Comparison of ENCODE assay signal across 20 cellular contexts in genomic region chr2:54582987-54583386, GRCh38.
DNase-seq lines count a peak whose midpoint lies in the region; ATAC-seq and TF ChIP-seq lines count a peak whose summit lies in the region.
"Had no signal": no experiment of that assay in that cellular context is flagged by ENCODE, and none has a peak within 500 bp of the region (broad histone marks: within the 10 kb centered on the region; RNA-seq: fewer than 3 reads in every experiment).

No MANE protein-coding gene starts in this region.

- TF ChIP-seq CTCF in DOHH2 (IDR thresholded peaks at IDR 0.05; ENCODE audit: low read depth, low read length, poor library complexity, severe bottlenecking): no peak

- H3K9me3 Mint-ChIP-seq in T-helper 2 cell treated with Interferon-gamma antibody and Interleukin-4, amounts not matched to agents 5 μg/mL and 100 μg/mL, for 36 hours: no peaks in the 10 kb centered on the region
- no peaks in the 10 kb centered on the region for H3K9me3 Mint-ChIP-seq in activated CD8-positive, alpha-beta T cell treated with anti-CD3 and anti-CD28 coated beads, Interleukin-2, amount 10 ng/mL, durations not matched to agents 7 days and 5 days (ENCODE audit: insufficient read depth)
- no peaks in the 10 kb centered on the region for H3K9me3 Mint-ChIP-seq in naive B cell

- no peak overlapping the region for H3K27ac ChIP-seq in DOHH2 (ENCODE audit: low read depth, low read length)
- H3K27ac ChIP-seq: colonic mucosa, epithelial cell of prostate, gastroesophageal sphincter, tibial nerve had no signal

- no peaks in the 10 kb centered on the region for H3K9me3 ChIP-seq in DOHH2 (ENCODE audit: control insufficient read depth, insufficient read depth, low read length)
- H3K9me3 ChIP-seq: A549, colonic mucosa, gastroesophageal sphincter, tibial nerve had no signal

- no peaks in the 10 kb centered on the region for H3K36me3 ChIP-seq in DOHH2 (ENCODE audit: control insufficient read depth, low read length)
- H3K36me3 ChIP-seq: colonic mucosa, gastroesophageal sphincter, tibial nerve had no signal

- no peaks in the 10 kb centered on the region for H3K27me3 Mint-ChIP-seq in T-helper 2 cell treated with Interferon-gamma antibody and Interleukin-4, amounts not matched to agents 5 μg/mL and 100 μg/mL, for 36 hours (ENCODE audit: low read depth)
- H3K27me3 Mint-ChIP-seq in activated CD8-positive, alpha-beta T cell treated with anti-CD3 and anti-CD28 coated beads, Interleukin-2, amount 10 ng/mL, durations not matched to agents 7 days and 5 days (ENCODE audit: low read depth): no peaks in the 10 kb centered on the region
- H3K27me3 Mint-ChIP-seq in naive B cell: no peaks in the 10 kb centered on the region

- no peak for ATAC-seq in activated CD8-positive, alpha-beta T cell treated with anti-CD3 and anti-CD28 coated beads, Interleukin-2, amount 10 ng/mL, durations not matched to agents 7 days and 5 days
- ATAC-seq in naive B cell (ENCODE audit: low read depth in 2 of 2): no peak
- ATAC-seq in HG02852 (IDR thresholded peaks at IDR 0.05; ENCODE audit: unreplicated experiment): no peak
- ATAC-seq: A549, gastroesophageal sphincter, sciatic nerve had no signal

- H3K27me3 ChIP-seq in DOHH2 (ENCODE audit: control insufficient read depth, low read length): peaks cover 12% of the 10 kb centered on the region
- H3K27me3 ChIP-seq: colonic mucosa, gastroesophageal sphincter, tibial nerve had no signal

- H3K4me3 Mint-ChIP-seq in T-helper 2 cell treated with Interferon-gamma antibody and Interleukin-4, amounts not matched to agents 5 μg/mL and 100 μg/mL, for 36 hours: peak overlapping the region; percentile 49
- no peak overlapping the region for H3K4me3 Mint-ChIP-seq in activated CD8-positive, alpha-beta T cell treated with anti-CD3 and anti-CD28 coated beads, Interleukin-2, amount 10 ng/mL, durations not matched to agents 7 days and 5 days
- peak overlapping the region; percentile 29 to 87 (median 70) for H3K4me3 Mint-ChIP-seq in naive B cell

- in situ Hi-C loops in G401 (cut with HindIII; ENCODE audit: low sequenced_read_pairs): no loop called here

- H3K4me1 ChIP-seq in DOHH2 (ENCODE audit: control insufficient read depth, low read length): peaks cover 58% of the 10 kb centered on the region

- DNase-seq in T-helper 2 cell treated with Interferon-gamma antibody and Interleukin-4, amounts not matched to agents 5 μg/mL and 100 μg/mL, for 36 hours (ENCODE audit: low spot score): no peak
- no peak for DNase-seq in T-helper 2 cell
- no peak for DNase-seq in activated CD8-positive, alpha-beta T cell treated with anti-CD3 and anti-CD28 coated beads, Interleukin-2, amount 10 ng/mL, durations not matched to agents 7 days and 5 days
- no peak for DNase-seq in naive B cell
- no peak for DNase-seq in stimulated activated naive CD4-positive, alpha-beta T cell (lab: John Stamatoyannopoulos, UW)
- no peak for DNase-seq in G401 (ENCODE audit: low spot score)
- DNase-seq: activated CD4-positive, CD25-positive, alpha-beta regulatory T cell; activated CD8-positive, alpha-beta memory T cell treated with anti-CD3 and anti-CD28 coated beads, Interleukin-2, amount 50 U/mL, for 4 hours; aorta; colonic mucosa; mammary epithelial cell; NCI-H1930; stimulated activated CD4-positive, alpha-beta T cell treated with anti-CD3 and anti-CD28 coated beads, Interleukin-2, amount 100 ng/mL, for 48 hours had no signal

- no peaks in the 10 kb centered on the region for H3K79me2 ChIP-seq in DOHH2 (ENCODE audit: control insufficient read depth, low read length)

- CTCF ChIA-PET in activated CD8-positive, alpha-beta T cell treated with anti-CD3 and anti-CD28 coated beads, Interleukin-2, amount 10 ng/mL, durations not matched to agents 7 days and 5 days (lab: Charles Lee): interaction anchor here (1.5 kb wide), 1 partner anchor 22 kb away, joined by 4 read pairs; no protein-coding TSS in a partner anchor

- H3K27ac Mint-ChIP-seq in T-helper 2 cell treated with Interferon-gamma antibody and Interleukin-4, amounts not matched to agents 5 μg/mL and 100 μg/mL, for 36 hours: peak overlapping the region; percentile 65
- H3K27ac Mint-ChIP-seq in activated CD8-positive, alpha-beta T cell treated with anti-CD3 and anti-CD28 coated beads, Interleukin-2, amount 10 ng/mL, durations not matched to agents 7 days and 5 days: peak overlapping the region; percentile 56
- H3K27ac Mint-ChIP-seq in naive B cell: peak overlapping the region; percentile 78 to 96 (median 92)

- H3K9me2 ChIP-seq in DOHH2 (replicated peaks; ENCODE audit: control insufficient read depth, low read length): no peaks in the 10 kb centered on the region

- peaks cover 83% of the 10 kb centered on the region for H3K4me1 Mint-ChIP-seq in T-helper 2 cell treated with Interferon-gamma antibody and Interleukin-4, amounts not matched to agents 5 μg/mL and 100 μg/mL, for 36 hours (ENCODE audit: low read depth)
- H3K4me1 Mint-ChIP-seq in activated CD8-positive, alpha-beta T cell treated with anti-CD3 and anti-CD28 coated beads, Interleukin-2, amount 10 ng/mL, durations not matched to agents 7 days and 5 days (ENCODE audit: low read depth): peaks cover 95% of the 10 kb centered on the region
- H3K4me1 Mint-ChIP-seq in naive B cell: peaks cover 74 to 93% (median 85%) of the 10 kb centered on the region in 3 donors

- peaks cover 21% of the 10 kb centered on the region for H3K36me3 Mint-ChIP-seq in T-helper 2 cell treated with Interferon-gamma antibody and Interleukin-4, amounts not matched to agents 5 μg/mL and 100 μg/mL, for 36 hours (ENCODE audit: low read depth)
- peaks cover 39% of the 10 kb centered on the region for H3K36me3 Mint-ChIP-seq in activated CD8-positive, alpha-beta T cell treated with anti-CD3 and anti-CD28 coated beads, Interleukin-2, amount 10 ng/mL, durations not matched to agents 7 days and 5 days (ENCODE audit: low read depth)
- no peaks in the 10 kb centered on the region for H3K36me3 Mint-ChIP-seq in naive B cell

- peaks cover 10% of the 10 kb centered on the region for H3F3A ChIP-seq in DOHH2 (ENCODE audit: control insufficient read depth, insufficient read depth)

- POLR2A ChIA-PET in activated CD8-positive, alpha-beta T cell treated with anti-CD3 and anti-CD28 coated beads, Interleukin-2, amount 10 ng/mL, durations not matched to agents 7 days and 5 days (lab: Charles Lee): no interaction called here

- H3K4me2 ChIP-seq in DOHH2 (ENCODE audit: low read length): peak overlapping the region; percentile 46
- H3K4me2 ChIP-seq: A549 had no signal

- 0 out of 2 replicates have a peak overlapping the region, but pooled peaks have one; percentile 9 for H3K4me3 ChIP-seq in DOHH2 (ENCODE audit: low read length)
- H3K4me3 ChIP-seq: A549, colonic mucosa, gastroesophageal sphincter, tibial nerve had no signal

- no peaks in the 10 kb centered on the region for H4K20me1 ChIP-seq in DOHH2 (ENCODE audit: control insufficient read depth, insufficient read depth, low read depth, low read length)
